1 cellular context compared by ENCODE assay signal in the genomic region with DNA sequence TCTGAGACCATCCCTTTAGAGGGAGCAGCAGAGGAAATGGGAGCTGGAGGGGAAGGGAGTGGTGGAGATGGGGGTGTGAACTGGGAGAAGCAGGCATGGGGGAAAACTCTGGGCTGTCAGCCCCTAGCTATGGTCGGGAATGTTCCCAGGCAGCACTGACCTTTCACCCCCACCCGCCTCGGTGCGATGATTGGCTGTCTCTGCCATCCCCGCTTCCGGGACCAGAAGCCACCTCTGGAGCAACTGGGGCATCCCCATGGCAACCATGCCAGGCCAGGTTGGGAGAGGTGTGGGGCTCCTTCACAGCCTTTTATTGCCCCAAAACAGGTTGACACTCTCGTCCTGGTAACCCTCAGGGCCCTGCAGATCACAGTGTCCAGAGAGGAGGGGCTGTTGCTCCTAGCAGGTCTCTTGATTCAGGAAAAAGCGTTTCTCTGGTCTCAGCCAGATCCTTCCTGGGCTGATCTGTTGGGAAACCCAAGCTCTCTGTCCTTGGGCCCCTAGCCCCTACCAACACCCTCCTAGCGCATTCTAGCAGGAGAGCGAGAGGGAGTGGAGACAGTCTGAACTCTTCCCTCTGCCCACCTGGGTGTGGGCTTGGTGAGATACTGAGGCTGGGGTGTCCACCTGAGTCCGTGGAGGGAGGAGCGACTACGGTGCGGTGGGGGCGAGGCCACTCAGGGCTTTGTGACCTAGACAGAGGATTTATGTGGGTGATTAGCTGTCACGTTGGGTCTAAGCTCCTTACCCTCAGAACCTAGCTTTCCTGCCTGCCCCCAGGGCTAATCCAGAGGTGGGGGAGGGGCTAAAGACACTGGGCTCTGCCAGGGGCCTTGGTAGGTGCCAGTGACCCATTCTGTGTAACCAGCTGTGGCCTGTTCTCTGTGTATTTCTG.
TF ChIP-seq lines count a peak whose summit lies in the region.

No MANE protein-coding gene starts in this region.

TF ChIP-seq in IMR-90, 13 proteins besides CTCF, POLR2A, EP300 and RAD21 (continued from another document):
- no peak for TF ChIP-seq CEBPB (IDR thresholded peaks at IDR 0.05; ENCODE audit: low read depth, low read length)
- no peak for TF ChIP-seq RCOR1 (IDR thresholded peaks at IDR 0.05; ENCODE audit: insufficient replicate concordance, low read length)
- TF ChIP-seq, protein P1, sequence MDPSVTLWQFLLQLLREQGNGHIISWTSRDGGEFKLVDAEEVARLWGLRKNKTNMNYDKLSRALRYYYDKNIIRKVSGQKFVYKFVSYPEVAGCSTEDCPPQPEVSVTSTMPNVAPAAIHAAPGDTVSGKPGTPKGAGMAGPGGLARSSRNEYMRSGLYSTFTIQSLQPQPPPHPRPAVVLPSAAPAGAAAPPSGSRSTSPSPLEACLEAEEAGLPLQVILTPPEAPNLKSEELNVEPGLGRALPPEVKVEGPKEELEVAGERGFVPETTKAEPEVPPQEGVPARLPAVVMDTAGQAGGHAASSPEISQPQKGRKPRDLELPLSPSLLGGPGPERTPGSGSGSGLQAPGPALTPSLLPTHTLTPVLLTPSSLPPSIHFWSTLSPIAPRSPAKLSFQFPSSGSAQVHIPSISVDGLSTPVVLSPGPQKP (IDR thresholded peaks at IDR 0.05; ENCODE audit: borderline replicate concordance, low read depth, low read length): no peak
- TF ChIP-seq RFX5 (IDR thresholded peaks at IDR 0.05; ENCODE audit: low read depth, low read length): no peak
- no peak for TF ChIP-seq BHLHE40 (IDR thresholded peaks at IDR 0.05; ENCODE audit: low read depth, low read length)
- no peak for TF ChIP-seq NFE2L2 (IDR thresholded peaks at IDR 0.05; ENCODE audit: low read depth, low read length)
